Comparison of ENCODE assay signal across 11 cellular contexts in the genomic region with DNA sequence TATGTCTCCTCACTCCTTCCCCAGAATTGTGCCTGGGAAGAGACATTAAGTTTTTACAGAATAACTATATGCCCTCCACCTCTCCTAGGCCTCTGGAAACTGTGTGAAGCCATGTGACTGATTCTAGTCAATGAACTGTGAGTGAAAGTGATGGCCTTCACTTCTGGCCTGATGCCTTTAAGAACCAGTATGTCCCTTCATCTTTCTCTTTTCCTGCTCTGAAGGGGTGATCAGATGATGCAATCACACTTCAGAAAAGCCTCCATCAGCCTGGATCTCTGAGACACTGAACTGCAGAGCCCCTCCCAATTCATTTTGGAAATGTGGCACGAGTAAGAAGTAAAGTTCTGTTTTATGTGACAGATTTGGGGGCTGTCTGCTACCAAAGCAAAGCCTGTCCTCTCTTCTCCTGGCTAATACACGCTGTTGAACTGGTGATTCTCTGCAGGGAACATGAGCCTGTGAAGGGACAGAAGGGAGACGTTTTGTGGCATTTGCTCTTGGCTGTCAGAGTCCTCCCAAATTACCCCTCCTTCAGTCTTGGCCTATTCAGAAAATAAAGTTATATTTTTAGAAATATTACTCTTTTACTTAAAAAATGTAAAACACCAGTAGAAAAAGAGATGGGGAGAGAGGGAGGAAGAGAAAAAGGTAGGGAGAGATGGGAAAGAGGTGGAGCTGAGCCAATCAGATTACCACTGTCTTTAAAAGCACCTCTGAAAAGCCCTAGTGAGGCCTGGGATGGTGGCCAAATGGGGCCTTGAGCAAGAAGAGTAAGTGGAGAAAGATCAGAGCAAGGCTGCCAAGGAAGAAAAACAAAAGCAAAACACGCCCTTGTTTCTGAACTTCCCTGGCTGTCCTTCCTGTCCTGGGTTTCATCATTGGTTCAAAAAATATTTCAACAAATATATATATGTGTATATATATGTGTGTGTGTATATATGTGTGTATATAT. TPM values are rescaled to one million over a fixed set of nuclear protein-coding genes. Genes with fewer than 3 reads are reported as not detected.
DNase-seq lines count a peak whose midpoint lies in the region; ATAC-seq, FAIRE-seq and TF ChIP-seq lines count a peak whose summit lies in the region.
"Had no signal": no experiment of that assay in that cellular context is flagged by ENCODE, and none has a peak within 500 bp of the region (broad histone marks: within the 10 kb centered on the region; RNA-seq: fewer than 3 reads in every experiment).

No MANE protein-coding gene starts in this region.

- ATAC-seq in GM21447 (IDR thresholded peaks at IDR 0.05; ENCODE audit: unreplicated experiment) (no peak), GM18511 (IDR thresholded peaks at IDR 0.05; ENCODE audit: unreplicated experiment) (no peak)

- peak; percentile 60 for DNase-seq in HT1080 (ENCODE audit: low read depth)
- DNase-seq in astrocyte of the hippocampus (ENCODE audit: low read depth, low spot score) = peak; percentile 66
- DNase-seq in kidney = peak; percentile 82
- DNase-seq in stromal cell of bone marrow (ENCODE audit: low read depth) = peak; percentile 76
- DNase-seq in occipital lobe (lab: John Stamatoyannopoulos, UW) = no peak
- DNase-seq in ACHN = no peak
- DNase-seq: activated CD4-positive, alpha-beta T cell treated with anti-CD3 and anti-CD28 coated beads, Interleukin-2, amount 10 ng/mL, durations not matched to agents 7 days and 5 days; NCI-H2171 treated with DMSO at 0.1 percent for 48 hours; stimulated activated naive CD4-positive, alpha-beta T cell treated with Interleukin-2 at 50 U/mL for 16 hours had no signal

- H3K9me3 ChIP-seq in kidney (ENCODE audit: control insufficient read depth in 1 of 2, low read length in 2 of 2) = no peaks in the 10 kb centered on the region

- H3K27ac ChIP-seq in kidney (ENCODE audit: low read depth in 2 of 2, low read length in 2 of 2) = no peak overlapping the region

- H3K4me1 ChIP-seq in kidney (ENCODE audit: control insufficient read depth in 1 of 2, insufficient read depth in 1 of 2, low read depth in 1 of 2, low read length in 2 of 2) = peaks cover 0 to 2% of the 10 kb centered on the region in 2 donors

- H3K4me3 ChIP-seq in kidney (ENCODE audit: low read length in 2 of 2) = no peak overlapping the region

- TF ChIP-seq CTCF in kidney (IDR thresholded peaks at IDR 0.05; ENCODE audit: borderline replicate concordance, extremely low read depth, insufficient read depth) = no peak

- in situ Hi-C loops in ACHN (cut with HindIII; ENCODE audit: low pct_ligation_motif_present, low pct_unique_long_range_greater_than_20kb, low sequenced_read_pairs) = loop anchor here (25.0 kb wide), 1 partner anchor 196 kb away; a partner anchor contains a TSS

- no peaks in the 10 kb centered on the region for H3K36me3 ChIP-seq in kidney (ENCODE audit: control insufficient read depth in 1 of 2, insufficient read depth in 2 of 2, low read length in 2 of 2)

- FAIRE-seq in kidney (lab: Jason Lieb, UNC) = no peak

- no peak overlapping the region for H3K9ac ChIP-seq in kidney (ENCODE audit: low read length in 2 of 2)

- intact Hi-C loops in kidney (cut with DNase I) = no loop called here

RNA-seq across cellular contexts. Expression of a gene that starts 40.9 kb away (rescaled TPM):
- 111 and 115 TPM in 2 replicates for total RNA-seq in HT1080 (2014; rRNA removed; shearing (Covaris generic))
- polyA plus RNA-seq in HT1080 (2015; cell fraction: cytosol; rRNA removed) = 102 and 119 TPM in 2 replicates
- 151 and 171 TPM in 2 replicates for polyA plus RNA-seq in HT1080 (2015; cell fraction: nucleus; rRNA removed)
- total RNA-seq in kidney (50.9 TPM), occipital lobe (136 TPM)
- polyA plus RNA-seq in kidney (ENCODE audit: insufficient read depth, low read depth, low replicate concordance) = 32.2 TPM

Comparison
In these comparisons a context has a peak if more than half of its experiments do, and no peak if none do; other contexts are left out.
1. DNase-seq: peak in HT1080 (single experiment), astrocyte of the hippocampus (single experiment), kidney (single experiment) and stromal cell of bone marrow (single experiment); none in occipital lobe (single experiment) and ACHN (single experiment).